In genomic region chr9:79383096-79383495, GRCh38 we compare ENCODE assay signal across 29 cellular contexts.
"Had no signal": no experiment of that assay in that cellular context is flagged by ENCODE, and none has a peak within 500 bp of the region (broad histone marks: within the 10 kb centered on the region; RNA-seq: fewer than 3 reads in every experiment).

No MANE protein-coding gene starts in this region.

- H3K36me3 ChIP-seq: cardiac muscle cell, esophagus muscularis mucosa, heart right ventricle, left lung, lower lobe of right lung, sigmoid colon, stomach, thyroid gland, upper lobe of left lung, vagina had no signal

- H3K27ac Mint-ChIP-seq: activated B cell treated with CpG ODN at 0.5 μM for 24 hours; activated naive CD8-positive, alpha-beta T cell; activated T-cell treated with anti-CD3 and anti-CD28 coated beads, Interleukin-2, amount 50 U/mL, for 72 hours; naive thymus-derived CD4-positive, alpha-beta T cell; stimulated activated naive B cell treated with anti-CD40 and anti-IgM and Interleukin-4, amounts not matched to agents 10 μg/mL and 1 μg/mL and 100 μg/mL, for 72 hours had no signal

- H2AFZ ChIP-seq: parathyroid adenoma had no signal

- H3K9me3 ChIP-seq: thyroid gland, vagina had no signal

- H3K36me3 Mint-ChIP-seq: activated naive CD8-positive, alpha-beta T cell; stimulated activated naive B cell treated with anti-CD40 and anti-IgM and Interleukin-4, amounts not matched to agents 10 μg/mL and 1 μg/mL and 100 μg/mL, for 72 hours had no signal

- DNase-seq: activated B cell treated with CpG ODN at 0.5 μM for 24 hours; activated naive CD4-positive, alpha-beta T cell; activated T-cell treated with anti-CD3 and anti-CD28 coated beads for 4 hours; activated T-cell treated with anti-CD3 and anti-CD28 coated beads, Interleukin-2, amount 50 U/mL, for 72 hours; anterior cingulate cortex; cerebellar nuclear complex; dorsolateral prefrontal cortex; foreskin melanocyte; heart right ventricle; left lung; lower lobe of right lung; naive thymus-derived CD4-positive, alpha-beta T cell; occipital lobe; psoas muscle; sigmoid colon; stomach; T-helper 2 cell; thyroid gland; upper lobe of left lung had no signal

- H3K27me3 Mint-ChIP-seq: activated B cell treated with CpG ODN at 0.5 μM for 24 hours had no signal

- H3K79me2 ChIP-seq: parathyroid adenoma had no signal

- H3K4me2 ChIP-seq: smooth muscle cell had no signal

- H3K4me1 ChIP-seq: esophagus muscularis mucosa, heart right ventricle, left lung, lower lobe of right lung, parathyroid adenoma, psoas muscle, sigmoid colon, stomach, thyroid gland, upper lobe of left lung, vagina had no signal

- FAIRE-seq: endothelial cell of umbilical vein had no signal

- H3K4me3 ChIP-seq: cardiac muscle cell, coronary artery, dorsolateral prefrontal cortex, esophagus muscularis mucosa, heart right ventricle, left lung, lower lobe of right lung, psoas muscle, sigmoid colon, smooth muscle cell, stomach, thyroid gland, upper lobe of left lung, vagina had no signal

- H3K4me1 Mint-ChIP-seq: naive thymus-derived CD4-positive, alpha-beta T cell had no signal

- H3K4me3 Mint-ChIP-seq: activated B cell treated with CpG ODN at 0.5 μM for 24 hours; activated naive CD8-positive, alpha-beta T cell; activated T-cell treated with anti-CD3 and anti-CD28 coated beads, Interleukin-2, amount 50 U/mL, for 72 hours; naive thymus-derived CD4-positive, alpha-beta T cell; neural crest cell; stimulated activated naive B cell treated with anti-CD40 and anti-IgM and Interleukin-4, amounts not matched to agents 10 μg/mL and 1 μg/mL and 100 μg/mL, for 72 hours had no signal

- H3K27ac ChIP-seq: cardiac muscle cell, coronary artery, dorsolateral prefrontal cortex, esophagus muscularis mucosa, heart right ventricle, left lung, lower lobe of right lung, parathyroid adenoma, psoas muscle, sigmoid colon, stomach, thyroid gland, upper lobe of left lung, vagina had no signal

- H3K27me3 ChIP-seq: cardiac muscle cell, esophagus muscularis mucosa, heart right ventricle, left lung, sigmoid colon, stomach, thyroid gland, upper lobe of left lung, vagina had no signal

- H3K9ac ChIP-seq: parathyroid adenoma had no signal
